ENCODE assay signal across 18 cellular contexts in genomic region chr7:24702674-24703235, GRCh38. TPM values are rescaled to one million over a fixed set of nuclear protein-coding genes. Genes with fewer than 3 reads are reported as not detected.
DNase-seq lines count a peak whose midpoint lies in the region; FAIRE-seq and TF ChIP-seq lines count a peak whose summit lies in the region.
"Had no signal": no experiment of that assay in that cellular context is flagged by ENCODE, and none has a peak within 500 bp of the region (broad histone marks: within the 10 kb centered on the region; RNA-seq: fewer than 3 reads in every experiment).

No MANE protein-coding gene starts in this region.

- DNase-seq in H7 = peak; percentile 13
- DNase-seq in astrocyte (ENCODE audit: low read depth) = peak; percentile 28
- DNase-seq in inferior parietal cortex (ENCODE audit: extremely low spot score) = peak; percentile 51
- no peak for DNase-seq in glomerular visceral epithelial cell (ENCODE audit: extremely low spot score)
- no peak for DNase-seq in transverse colon
- DNase-seq in SK-N-DZ (ENCODE audit: low spot score) = no peak
- DNase-seq in RWPE1 (ENCODE audit: low spot score) = no peak
- DNase-seq: activated CD4-positive, alpha-beta memory T cell treated with anti-CD3 and anti-CD28 coated beads for 36 hours; CD4-positive, alpha-beta T cell; DMS79 treated with DMSO at 0.1 percent for 48 hours; GOT3; MM.1S; NCI-H1694; NCI-H345 had no signal

- in situ Hi-C loops in transverse colon (cut with MboI; ENCODE audit: low pct_ligation_motif_present in 1 of 4, low pct_unique_long_range_greater_than_20kb in 1 of 4, low sequenced_read_pairs in 3 of 4) = no loop called here

- H3K27me3 Mint-ChIP-seq in astrocyte (ENCODE audit: low read depth, unreplicated experiment) = no peaks in the 10 kb centered on the region
- H3K27me3 Mint-ChIP-seq: activated CD4-positive, alpha-beta memory T cell treated with anti-CD3 and anti-CD28 coated beads for 36 hours; activated naive CD4-positive, alpha-beta T cell treated with anti-CD3 and anti-CD28 coated beads, Interleukin-2, amount 50 U/mL, for 24 hours; CD4-positive, alpha-beta T cell had no signal

- H3K9ac ChIP-seq in astrocyte (ENCODE audit: low read length) = no peak overlapping the region

- no peaks in the 10 kb centered on the region for H3K9me3 ChIP-seq in astrocyte (ENCODE audit: insufficient read depth, low read depth, low read length)
- no peaks in the 10 kb centered on the region for H3K9me3 ChIP-seq in transverse colon
- H3K9me3 ChIP-seq: A549 had no signal

- FAIRE-seq in astrocyte (lab: Jason Lieb, UNC) = no peak
- FAIRE-seq: A549, islet of Langerhans had no signal

- H3K9me3 Mint-ChIP-seq in astrocyte (ENCODE audit: unreplicated experiment) = no peaks in the 10 kb centered on the region
- H3K9me3 Mint-ChIP-seq: activated CD4-positive, alpha-beta memory T cell treated with anti-CD3 and anti-CD28 coated beads for 36 hours; activated naive CD4-positive, alpha-beta T cell treated with anti-CD3 and anti-CD28 coated beads, Interleukin-2, amount 50 U/mL, for 24 hours; CD4-positive, alpha-beta T cell had no signal

- no peaks in the 10 kb centered on the region for H4K20me1 ChIP-seq in astrocyte (ENCODE audit: insufficient read depth, low read length)

- no peak overlapping the region for H3K4me2 ChIP-seq in astrocyte (ENCODE audit: low read length)
- H3K4me2 ChIP-seq: A549 had no signal

- no peaks in the 10 kb centered on the region for H3K36me3 ChIP-seq in ACC112 (ENCODE audit: insufficient read depth, low read length)
- H3K36me3 ChIP-seq in H7 (replicated peaks; ENCODE audit: control insufficient read depth, insufficient read depth, low read length) = no peaks in the 10 kb centered on the region
- H3K36me3 ChIP-seq in astrocyte (ENCODE audit: insufficient read depth, low read length) = no peaks in the 10 kb centered on the region
- no peaks in the 10 kb centered on the region for H3K36me3 ChIP-seq in transverse colon

- H3K36me3 Mint-ChIP-seq in astrocyte (ENCODE audit: low read depth, unreplicated experiment) = peaks cover 16% of the 10 kb centered on the region
- H3K36me3 Mint-ChIP-seq: activated CD4-positive, alpha-beta memory T cell treated with anti-CD3 and anti-CD28 coated beads for 36 hours; activated naive CD4-positive, alpha-beta T cell treated with anti-CD3 and anti-CD28 coated beads, Interleukin-2, amount 50 U/mL, for 24 hours had no signal

- no peaks in the 10 kb centered on the region for H3K27me3 ChIP-seq in ACC112 (ENCODE audit: insufficient read depth, low read length)
- no peaks in the 10 kb centered on the region for H3K27me3 ChIP-seq in H7 (ENCODE audit: control insufficient read depth, insufficient read depth, low read length)
- H3K27me3 ChIP-seq in astrocyte (ENCODE audit: insufficient read depth, low read length) = no peaks in the 10 kb centered on the region
- H3K27me3 ChIP-seq in transverse colon = no peaks in the 10 kb centered on the region

- no peak for TF ChIP-seq EP300 in transverse colon (IDR thresholded peaks at IDR 0.05; ENCODE audit: low read depth)

- H3K4me3 ChIP-seq in ACC112 (ENCODE audit: low read depth, low read length) (peak overlapping the region; percentile 21; the same call in 1 of the 2 replicates), H7 (ENCODE audit: insufficient read depth, low read depth, low read length) (no peak overlapping the region), astrocyte (ENCODE audit: insufficient read depth, low read depth, low read length) (no peak overlapping the region), transverse colon (no peak overlapping the region)
- H3K4me3 ChIP-seq: A549 had no signal

- H3K4me1 Mint-ChIP-seq in astrocyte (ENCODE audit: low read depth, unreplicated experiment) = peaks cover 25% of the 10 kb centered on the region
- H3K4me1 Mint-ChIP-seq: activated naive CD4-positive, alpha-beta T cell treated with anti-CD3 and anti-CD28 coated beads, Interleukin-2, amount 50 U/mL, for 24 hours had no signal

- H2AFZ ChIP-seq in ACC112 (ENCODE audit: low read length, unreplicated experiment) (no peak overlapping the region), astrocyte (ENCODE audit: low read depth, low read length) (no peak overlapping the region)

- intact Hi-C loops in transverse colon (cut with DNase I; ENCODE audit: low total_unique reads) = no loop called here

- TF ChIP-seq POLR2A in transverse colon (IDR thresholded peaks at IDR 0.05) = no peak

- H3K4me3 Mint-ChIP-seq in astrocyte (ENCODE audit: unreplicated experiment) = no peak overlapping the region
- H3K4me3 Mint-ChIP-seq: activated CD4-positive, alpha-beta memory T cell treated with anti-CD3 and anti-CD28 coated beads for 36 hours; activated naive CD4-positive, alpha-beta T cell treated with anti-CD3 and anti-CD28 coated beads, Interleukin-2, amount 50 U/mL, for 24 hours; CD4-positive, alpha-beta T cell had no signal

- TF ChIP-seq CTCF in astrocyte (IDR thresholded peaks at IDR 0.05; ENCODE audit: insufficient read depth, low read depth, low read length) = no peak
- no peak for TF ChIP-seq CTCF in transverse colon (IDR thresholded peaks at IDR 0.05)
- TF ChIP-seq CTCF in RWPE1 (conservative IDR thresholded peaks at IDR 0.05; ENCODE audit: low read depth) = no peak

- no peaks in the 10 kb centered on the region for H3K79me2 ChIP-seq in ACC112 (ENCODE audit: control insufficient read depth, insufficient read depth, low read length, unreplicated experiment)
- H3K79me2 ChIP-seq in astrocyte (ENCODE audit: insufficient read depth, low read length) = no peaks in the 10 kb centered on the region

- POLR2A ChIA-PET in RWPE1 (lab: Yijun Ruan, JAX; ENCODE audit: low non-redundant PET) = no interaction called here

- no peak overlapping the region for H3K27ac Mint-ChIP-seq in astrocyte (ENCODE audit: unreplicated experiment)
- H3K27ac Mint-ChIP-seq: activated CD4-positive, alpha-beta memory T cell treated with anti-CD3 and anti-CD28 coated beads for 36 hours; activated naive CD4-positive, alpha-beta T cell treated with anti-CD3 and anti-CD28 coated beads, Interleukin-2, amount 50 U/mL, for 24 hours; CD4-positive, alpha-beta T cell had no signal

- 73 to 75% methylated on average over 1 to 3 of the region's 3 CpGs for WGBS in transverse colon (ENCODE audit: low coverage in 1 of 2), 2 donors

- H3K4me1 ChIP-seq in ACC112 (ENCODE audit: control insufficient read depth, insufficient read depth, low read length, unreplicated experiment) (peaks cover 44% of the 10 kb centered on the region), astrocyte (ENCODE audit: insufficient read depth, low read length) (peaks cover 37% of the 10 kb centered on the region), transverse colon (no peaks in the 10 kb centered on the region)

- CTCF ChIA-PET in RWPE1 (lab: Yijun Ruan, JAX) = interaction anchor here (0.6 to 1.0 kb wide), 3 partner anchors 36 to 391 kb away, joined by 3 to 5 read pairs (median 4); no protein-coding TSS in a partner anchor

- no peak overlapping the region for H3K27ac ChIP-seq in ACC112 (ENCODE audit: low read depth, low read length)
- no peak overlapping the region for H3K27ac ChIP-seq in astrocyte (ENCODE audit: low read depth, low read length)
- no peak overlapping the region for H3K27ac ChIP-seq in transverse colon
- H3K27ac ChIP-seq in RWPE1 = no peak overlapping the region
- H3K27ac ChIP-seq: A549 had no signal

RNA-seq across cellular contexts. Expression of gene GSDME, which starts 54.5 kb away (rescaled TPM):
- 0.48 TPM in 2 replicates for total RNA-seq in H7 (2014; rRNA removed; shearing (Covaris generic))
- total RNA-seq in astrocyte (25.0 and 27.7 TPM in 2 replicates), transverse colon (1 to 10 TPM in 2 of 4 donors, not detected in 2; 2.2 to 5.2 TPM)
- 10.7 and 12.8 TPM in 2 replicates for polyA plus RNA-seq in SK-N-DZ (2014; cell fraction: cytosol; rRNA removed)
- 29.3 and 42.4 TPM in 2 replicates for polyA plus RNA-seq in SK-N-DZ (2014; cell fraction: nucleus; rRNA removed)

Comparison
In these comparisons a context has a peak if more than half of its experiments do, and no peak if none do; other contexts are left out.
1. DNase-seq: peak in H7 (single experiment), astrocyte (single experiment) and inferior parietal cortex (single experiment); none in glomerular visceral epithelial cell (single experiment), transverse colon (single experiment), SK-N-DZ (single experiment) and RWPE1 (single experiment).